ENCODE assay signal across 3 cellular contexts in genomic region chr20:43601960-43602359, GRCh38. TPM values are rescaled to one million over a fixed set of nuclear protein-coding genes. Genes with fewer than 3 reads are reported as not detected.
"Had no signal": no experiment of that assay in that cellular context is flagged by ENCODE, and none has a peak within 500 bp of the region (broad histone marks: within the 10 kb centered on the region; RNA-seq: fewer than 3 reads in every experiment).

No MANE protein-coding gene starts in this region.

RNA-seq across cellular contexts. Expression of gene SGK2, which starts 43.1 kb away (rescaled TPM):
- total RNA-seq: RPMI7951, SJSA1, SK-MEL-5 had no signal
